In the genomic region with DNA sequence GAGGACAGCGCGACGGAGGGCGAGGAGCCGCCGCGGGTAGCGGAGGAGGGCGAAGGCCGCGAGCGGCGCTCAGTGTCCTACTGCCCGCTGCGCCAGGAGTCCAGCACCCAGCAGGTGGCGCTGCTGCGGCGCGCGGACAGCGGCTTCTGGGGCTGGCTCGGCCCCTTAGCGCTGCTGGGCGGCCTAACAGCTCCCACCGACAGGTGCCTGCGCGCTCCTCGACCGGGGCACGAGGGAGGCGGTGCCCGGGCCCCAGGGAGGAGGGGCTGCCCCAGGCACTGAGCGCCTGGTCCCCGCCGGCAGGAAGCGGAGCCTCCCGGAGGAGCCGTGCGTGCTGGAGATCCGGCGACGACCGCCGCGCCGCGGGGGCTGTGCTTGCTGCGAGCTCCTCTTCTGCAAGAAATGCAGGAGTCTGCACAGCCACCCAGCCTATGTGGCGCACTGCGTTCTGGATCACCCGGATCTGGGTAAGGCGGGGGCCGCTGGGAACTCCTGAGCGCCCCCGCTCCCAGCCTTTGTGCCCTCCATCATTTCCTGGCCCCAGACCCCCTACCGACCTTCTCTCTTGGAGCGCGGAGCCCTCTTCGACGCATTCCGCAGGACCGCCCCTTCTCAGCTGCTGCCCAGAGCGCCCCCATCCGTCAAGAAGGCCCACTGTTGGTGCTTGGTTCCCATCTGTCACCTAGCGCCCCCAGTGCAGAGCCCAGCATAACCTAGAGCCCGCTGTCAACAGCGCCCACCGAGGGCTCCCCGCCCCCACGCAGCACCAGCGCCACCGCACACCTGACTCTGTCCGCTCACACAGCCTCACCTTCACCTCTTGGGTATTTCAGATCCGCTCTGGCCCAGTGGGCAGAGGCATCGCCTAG, we compare ENCODE assay signal across 8 cellular contexts. TPM values are rescaled to one million over a fixed set of nuclear protein-coding genes. Genes with fewer than 3 reads are reported as not detected.
DNase-seq lines count a peak whose midpoint lies in the region; ATAC-seq lines count a peak whose summit lies in the region.

No MANE protein-coding gene starts in this region.

- DNase-seq in AG20443 (ENCODE audit: low spot score): peak; percentile 96
- peak; percentile 99 for DNase-seq in GM19238 (ENCODE audit: insufficient read length, low spot score)
- DNase-seq in NCI-H510A (lab: John Stamatoyannopoulos, UW): peak; percentile 84
- peak; percentile 91 for DNase-seq in activated CD4-positive, alpha-beta T cell treated with anti-CD3 and anti-CD28 coated beads for 48 hours
- DNase-seq in left lobe of liver (ENCODE audit: low spot score): peak; percentile 90
- DNase-seq in stimulated activated CD4-positive, alpha-beta T cell treated with anti-CD3 and anti-CD28 coated beads, Interleukin-1b, Interleukin-23, amount 100 ng/mL, for 48 hours: peak; percentile 88

- ATAC-seq in HG03439 (IDR thresholded peaks at IDR 0.05; ENCODE audit: unreplicated experiment) (peak; percentile 74), left lobe of liver (peak; percentile 97)

- H3K27ac ChIP-seq in cingulate gyrus (ENCODE audit: low read depth, low read length): peak overlapping the region; percentile 33

RNA-seq across cellular contexts. Expression of a gene that starts 3.7 kb away (rescaled TPM):
- total RNA-seq in left lobe of liver: not detected

RNA-seq across cellular contexts. Expression of a gene that starts 11.3 kb away (rescaled TPM):
- total RNA-seq in left lobe of liver: not detected

RNA-seq across cellular contexts. Expression of a gene that starts 31.1 kb away (rescaled TPM):
- 0.45 TPM for total RNA-seq in left lobe of liver

RNA-seq across cellular contexts. Expression of a gene that starts 32.9 kb away (rescaled TPM):
- total RNA-seq in left lobe of liver: 2.3 TPM

RNA-seq across cellular contexts. Expression of a gene that starts 44.9 kb away (rescaled TPM):
- 63.1 TPM for total RNA-seq in left lobe of liver

Comparison
In these comparisons a context has a peak if more than half of its experiments do, and no peak if none do; other contexts are left out.
1. Peak in every context shown above with its lines: DNase-seq, ATAC-seq and H3K27ac ChIP-seq.